ENCODE assay signal across 10 cellular contexts in the genomic region with DNA sequence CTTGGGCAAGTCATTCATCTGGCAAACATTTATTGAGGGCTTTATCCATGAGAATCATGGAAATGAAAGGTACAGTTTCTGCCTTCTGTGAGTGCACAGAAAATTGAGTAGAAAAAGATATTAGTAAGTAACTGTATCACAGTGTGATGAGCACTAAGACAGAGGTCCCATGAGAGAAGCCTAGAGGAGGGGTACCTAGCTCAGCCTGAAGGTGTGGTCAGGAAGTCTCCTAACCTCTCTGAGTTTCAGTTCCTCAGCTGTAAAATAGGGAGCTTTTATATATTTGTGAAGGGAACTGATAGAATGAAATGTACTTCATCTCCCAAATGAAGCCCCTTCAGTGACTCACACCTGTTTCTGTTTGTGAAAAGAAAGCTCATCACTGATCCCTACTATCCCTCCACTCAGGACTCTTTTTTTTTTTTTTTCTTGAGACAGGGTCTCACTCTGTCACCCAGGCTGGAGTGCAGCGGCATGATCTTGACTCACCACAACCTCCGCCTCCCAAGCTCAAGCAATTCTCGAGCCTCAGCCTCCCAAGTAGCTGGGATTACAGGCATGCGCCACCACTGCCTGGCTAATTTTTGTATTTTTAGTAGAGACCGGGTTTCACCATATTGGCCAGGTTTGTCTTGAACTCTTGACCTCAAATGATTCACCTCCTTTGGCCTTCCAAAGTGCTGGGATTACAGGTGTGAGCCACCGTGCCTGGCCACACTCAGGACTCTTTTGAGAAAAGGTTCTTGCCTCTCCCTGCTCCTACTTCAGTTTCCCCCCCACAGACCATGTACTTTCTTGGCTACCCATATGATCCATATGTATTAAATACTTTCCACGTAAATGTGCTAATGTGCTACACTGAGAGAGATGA.
DNase-seq lines count a peak whose midpoint lies in the region; ATAC-seq and TF ChIP-seq lines count a peak whose summit lies in the region.
"Had no signal": no experiment of that assay in that cellular context is flagged by ENCODE, and none has a peak within 500 bp of the region (broad histone marks: within the 10 kb centered on the region; RNA-seq: fewer than 3 reads in every experiment).

No MANE protein-coding gene starts in this region.

- no peaks in the 10 kb centered on the region for H3K36me3 ChIP-seq in BLaER1
- H3K36me3 ChIP-seq in left ventricle myocardium inferior: no peaks in the 10 kb centered on the region
- no peaks in the 10 kb centered on the region for H3K36me3 ChIP-seq in MG63

- TF ChIP-seq CTCF in NB4 (IDR thresholded peaks at IDR 0.05; ENCODE audit: low read depth, low read length): no peak
- no peak for TF ChIP-seq CTCF in left ventricle myocardium inferior (IDR thresholded peaks at IDR 0.05; ENCODE audit: borderline replicate concordance)

- no peak for TF ChIP-seq POLR2A in NB4 (IDR thresholded peaks at IDR 0.05; ENCODE audit: extremely low read depth, insufficient read length)

- H3K4me1 ChIP-seq in BLaER1 (peaks cover 38% of the 10 kb centered on the region), left ventricle myocardium inferior (no peaks in the 10 kb centered on the region)

- H3K4me3 ChIP-seq in BLaER1 (no peak overlapping the region), NB4 (ENCODE audit: low read depth, low read length) (no peak overlapping the region), left ventricle myocardium inferior (no peak overlapping the region), MG63 (no peak overlapping the region)

- H3K27ac ChIP-seq in BLaER1 (no peak overlapping the region), left ventricle myocardium inferior (replicated peaks) (no peak overlapping the region)
- H3K27ac ChIP-seq: C4-2B had no signal

- DNase-seq in NB4 (ENCODE audit: low read depth): peak; percentile 43
- no peak for DNase-seq in left ventricle myocardium inferior
- DNase-seq in T1000 (lab: John Stamatoyannopoulos, UW): no peak
- DNase-seq in activated naive CD4-positive, alpha-beta T cell (lab: John Stamatoyannopoulos, UW): no peak
- DNase-seq in MG63: no peak
- DNase-seq: NCI-H2029 treated with DMSO at 0.1 percent for 48 hours had no signal

- intact Hi-C loops in left ventricle myocardium inferior (cut with micrococcal nuclease): no loop called here

- H3K9ac ChIP-seq in BLaER1: no peak overlapping the region

- ATAC-seq in GM18873 (IDR thresholded peaks at IDR 0.05; ENCODE audit: low FRiP score, unreplicated experiment): peak; percentile 60
- ATAC-seq in HG02759 (IDR thresholded peaks at IDR 0.05; ENCODE audit: unreplicated experiment): peak; percentile 62

- peak overlapping the region; percentile 60 for H3K4me2 ChIP-seq in BLaER1

- H4K20me1 ChIP-seq in BLaER1: no peaks in the 10 kb centered on the region

- H3K9me3 ChIP-seq in BLaER1: peaks cover 26% of the 10 kb centered on the region
- peaks cover 7% of the 10 kb centered on the region for H3K9me3 ChIP-seq in left ventricle myocardium inferior (replicated peaks)
- H3K9me3 ChIP-seq in MG63: no peaks in the 10 kb centered on the region

- no peaks in the 10 kb centered on the region for H3K27me3 ChIP-seq in BLaER1
- peaks cover 4% of the 10 kb centered on the region for H3K27me3 ChIP-seq in left ventricle myocardium inferior (ENCODE audit: low read depth)
- H3K27me3 ChIP-seq in MG63: no peaks in the 10 kb centered on the region
